9 cellular contexts compared by ENCODE assay signal in the genomic region with DNA sequence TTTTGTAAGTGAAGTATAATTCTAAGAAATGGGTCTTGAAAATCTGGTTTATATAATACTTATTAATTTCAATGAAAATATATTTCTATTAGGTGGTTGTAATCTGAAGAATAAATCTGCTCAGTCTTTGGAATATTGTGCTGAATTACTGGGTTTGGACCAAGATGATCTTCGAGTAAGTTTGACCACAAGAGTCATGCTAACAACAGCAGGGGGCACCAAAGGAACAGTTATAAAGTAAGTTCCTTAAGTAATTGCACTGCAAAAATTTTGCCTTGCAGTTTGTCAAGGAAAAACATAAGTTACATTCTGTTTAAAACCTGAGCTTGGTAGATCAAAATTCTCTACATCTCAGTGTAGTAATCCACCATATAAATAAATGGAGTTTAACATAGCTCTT.
DNase-seq lines count a peak whose midpoint lies in the region; ATAC-seq and TF ChIP-seq lines count a peak whose summit lies in the region.
"Had no signal": no experiment of that assay in that cellular context is flagged by ENCODE, and none has a peak within 500 bp of the region (broad histone marks: within the 10 kb centered on the region; RNA-seq: fewer than 3 reads in every experiment).

No MANE protein-coding gene starts in this region.

- no peaks in the 10 kb centered on the region for H3K4me1 ChIP-seq in heart right ventricle
- H3K4me1 ChIP-seq in IMR-90 (ENCODE audit: control insufficient read depth, insufficient read depth, low read length) = peaks cover 3% of the 10 kb centered on the region
- H3K4me1 ChIP-seq in thyroid gland = peaks cover 2 to 3% of the 10 kb centered on the region in 2 donors

- no peak overlapping the region for H4K91ac ChIP-seq in IMR-90 (ENCODE audit: insufficient read depth, low read depth, low read length)

- no peak overlapping the region for H3K56ac ChIP-seq in IMR-90 (ENCODE audit: extremely low read depth, insufficient read depth, low read length)

- H3K4me3 ChIP-seq in heart right ventricle (no peak overlapping the region), IMR-90 (ENCODE audit: insufficient read depth, low read depth, low read length) (no peak overlapping the region), thyroid gland (replicated peaks in 1 of 3) (no peak overlapping the region)

- no TSS peak for BruUV-seq in IMR-90 (replicated peaks; lab: Mats Ljungman, UMichigan)

- DNase-seq in heart right ventricle (peak in 1 of 2 donors; percentile 19), cardiac septum (ENCODE audit: low spot score) (no peak), IMR-90 (peak; percentile 77), SW480 (ENCODE audit: low spot score) (peak; percentile 2), head of caudate nucleus (peak in 31 of 42 donors; percentile 10 to 85 (median 55)), thyroid gland (peak; percentile 12 to 17), NCI-H2081 (lab: John Stamatoyannopoulos, UW) (no peak)

- 12 to 30% methylated on average over 1 of the region's 1 CpG for WGBS in heart right ventricle, 2 donors
- WGBS in IMR-90 (ENCODE audit: extremely low coverage in 2 of 2, insufficient read length in 1 of 2), 2 experiments = no CpG with 5 or more reads among the region's 1 CpG
- 31 to 38% methylated on average over 1 of the region's 1 CpG for WGBS in thyroid gland, 2 donors

- in situ Hi-C loops in IMR-90 (cut with MboI; ENCODE audit: low sequenced_read_pairs) = no loop called here

- H3K4ac ChIP-seq in IMR-90 (ENCODE audit: low read depth, low read length) = no peak overlapping the region

- H3K9me1 ChIP-seq in IMR-90 (ENCODE audit: insufficient read depth, low read length) = peaks cover 3% of the 10 kb centered on the region; the same call in 1 of the 2 replicates

- H4K5ac ChIP-seq in IMR-90 (ENCODE audit: low read depth, low read length) = no peak overlapping the region

- no peak overlapping the region for H3K14ac ChIP-seq in IMR-90 (replicated peaks; ENCODE audit: low read depth, low read length)

- no peak overlapping the region for H3K27ac ChIP-seq in heart right ventricle
- H3K27ac ChIP-seq in IMR-90 (ENCODE audit: insufficient read depth, low read length) = no peak overlapping the region
- H3K27ac ChIP-seq in thyroid gland = no peak overlapping the region
- H3K27ac ChIP-seq: epithelial cell of prostate had no signal

- H3K9me3 ChIP-seq in heart right ventricle = no peaks in the 10 kb centered on the region
- H3K9me3 ChIP-seq in IMR-90 (ENCODE audit: control insufficient read depth, insufficient read depth, low read length) = no peaks in the 10 kb centered on the region
- no peaks in the 10 kb centered on the region for H3K9me3 ChIP-seq in thyroid gland

- no peak overlapping the region for H2BK5ac ChIP-seq in IMR-90 (ENCODE audit: low read depth, low read length, poor library complexity, severe bottlenecking)

- CTCF ChIA-PET in IMR-90 (lab: Yijun Ruan, JAX) = interaction anchor here (0.5 to 1.1 kb wide), 6 partner anchors 10 to 96 kb away, joined by 3 to 8 read pairs (median 4); no protein-coding TSS in a partner anchor

- no peak overlapping the region for H2BK15ac ChIP-seq in IMR-90 (ENCODE audit: low read depth, low read length)

- TF ChIP-seq POLR2A in IMR-90 (IDR thresholded peaks at IDR 0.05; ENCODE audit: low read depth, low read length) (no peak), thyroid gland (IDR thresholded peaks at IDR 0.05) (no peak)

- H3K27me3 ChIP-seq in heart right ventricle = no peaks in the 10 kb centered on the region
- no peaks in the 10 kb centered on the region for H3K27me3 ChIP-seq in IMR-90 (ENCODE audit: control insufficient read depth, insufficient read depth, low read length)
- H3K27me3 ChIP-seq in thyroid gland = no peaks in the 10 kb centered on the region

- peak in 7 of 9 donors; percentile 25 to 62 (median 48) for TF ChIP-seq CTCF in heart right ventricle (IDR thresholded peaks at IDR 0.05)
- peak; percentile 58 for TF ChIP-seq CTCF in IMR-90 (conservative IDR thresholded peaks at IDR 0.05; ENCODE audit: low read depth, low read length)
- peak in 3 of 6 experiments; percentile 24 to 43 (median 34) for TF ChIP-seq CTCF in thyroid gland (IDR thresholded peaks at IDR 0.05)

- no peak overlapping the region for H3K23ac ChIP-seq in IMR-90 (ENCODE audit: low read depth, low read length)

- H3K4me2 ChIP-seq in IMR-90 (ENCODE audit: low read depth, low read length) = no peak overlapping the region

- H2BK120ac ChIP-seq in IMR-90 (ENCODE audit: low read depth, low read length) = no peak overlapping the region

- TF ChIP-seq RAD21 in IMR-90 (IDR thresholded peaks at IDR 0.05; ENCODE audit: low read length) = peak; percentile 51

- H2AK9ac ChIP-seq in IMR-90 (replicated peaks; ENCODE audit: low read depth, low read length, poor library complexity) = no peak overlapping the region

- dilution Hi-C loops in IMR-90 (cut with HindIII; ENCODE audit: low sequenced_read_pairs, unreplicated experiment) = no loop called here

- H3K9ac ChIP-seq in IMR-90 (ENCODE audit: low read depth, low read length) = no peak overlapping the region

- ATAC-seq in heart right ventricle (no peak), IMR-90 (ENCODE audit: low read depth) (peak; percentile 75), HG02973 (IDR thresholded peaks at IDR 0.05; ENCODE audit: unreplicated experiment) (no peak)

- no peak overlapping the region for H2AFZ ChIP-seq in IMR-90 (replicated peaks; ENCODE audit: low read length, poor library complexity)

- no peak overlapping the region for H2AK5ac ChIP-seq in IMR-90 (ENCODE audit: low read depth, low read length)

- POLR2A ChIA-PET in IMR-90 (lab: Charles Lee; ENCODE audit: unreplicated experiment) = no interaction called here

- H4K20me1 ChIP-seq in IMR-90 (ENCODE audit: insufficient read depth, low read length) = no peaks in the 10 kb centered on the region

- H2BK20ac ChIP-seq in IMR-90 (ENCODE audit: low read depth, low read length) = no peak overlapping the region

- no peak overlapping the region for H3K18ac ChIP-seq in IMR-90 (ENCODE audit: low read depth, low read length)

- intact Hi-C loops in heart right ventricle (cut with DNase I) = no loop called here
- intact Hi-C loops in cardiac septum (cut with DNase I) = no loop called here
- intact Hi-C loops in IMR-90 (cut with micrococcal nuclease) = no loop called here
- intact Hi-C loops in head of caudate nucleus (cut with DNase I) = no loop called here
- intact Hi-C loops in thyroid gland (cut with DNase I) = no loop called here

- no peak overlapping the region for H4K8ac ChIP-seq in IMR-90 (ENCODE audit: low read depth in 2 of 2, low read length in 2 of 2)

- H3K79me1 ChIP-seq in IMR-90 (ENCODE audit: low read depth in 1 of 2, low read length in 2 of 2) = peaks cover 0 to 3% of the 10 kb centered on the region in 2 experiments; a peak in 1 of 4 replicates

- H3K36me3 ChIP-seq in heart right ventricle (peaks cover 0 to 49% (median 3%) of the 10 kb centered on the region in 9 donors), IMR-90 (ENCODE audit: control insufficient read depth, insufficient read depth, low read length) (peaks cover 2% of the 10 kb centered on the region; the same call in 1 of the 2 replicates), thyroid gland (no peaks in the 10 kb centered on the region)

TF ChIP-seq in IMR-90, 13 proteins besides CTCF, POLR2A, EP300 and RAD21:
- no peak for TF ChIP-seq MXI1 (IDR thresholded peaks at IDR 0.05; ENCODE audit: borderline replicate concordance, low read depth, low read length)
- TF ChIP-seq SMC3 (IDR thresholded peaks at IDR 0.05; ENCODE audit: low read depth, low read length) = peak; percentile 37; the same call in 1 of the 2 replicates

Comparison
In these comparisons a context has a peak if more than half of its experiments do, and no peak if none do; other contexts are left out.
1. DNase-seq: peak in IMR-90 (single experiment), SW480 (single experiment), head of caudate nucleus (31 of 42) and thyroid gland (2 of 2); none in cardiac septum (single experiment) and NCI-H2081 (0 of 2).